Comparison of ENCODE assay signal across 2 cellular contexts in genomic region chr1:47006437-47006836, GRCh38. TPM values are rescaled to one million over a fixed set of nuclear protein-coding genes. Genes with fewer than 3 reads are reported as not detected.
"Had no signal": no experiment of that assay in that cellular context is flagged by ENCODE, and none has a peak within 500 bp of the region (broad histone marks: within the 10 kb centered on the region; RNA-seq: fewer than 3 reads in every experiment).

No MANE protein-coding gene starts in this region.

RNA-seq across cellular contexts. Expression of gene CYP4X1, which starts 17.0 kb away (rescaled TPM):
- total RNA-seq: kidney epithelial cell, myocyte had no signal
